Comparison of ENCODE assay signal across 30 cellular contexts in genomic region chr2:28902584-28902983, GRCh38. TPM values are rescaled to one million over a fixed set of nuclear protein-coding genes. Genes with fewer than 3 reads are reported as not detected.
"Had no signal": no experiment of that assay in that cellular context is flagged by ENCODE, and none has a peak within 500 bp of the region (broad histone marks: within the 10 kb centered on the region; RNA-seq: fewer than 3 reads in every experiment).

No MANE protein-coding gene starts in this region.

- H3K4me3 ChIP-seq: ascending aorta, cardiac muscle cell, coronary artery, dorsolateral prefrontal cortex, gastroesophageal sphincter, hepatocyte, left ventricle myocardium inferior, lung, skin epidermis, thoracic aorta, uterus had no signal

- H2AFZ ChIP-seq: hepatocyte had no signal

- H3K4me1 ChIP-seq: ascending aorta had no signal

- H3K36me3 ChIP-seq: uterus had no signal

- H3K27ac ChIP-seq: ascending aorta, cardiac muscle cell, coronary artery, dorsolateral prefrontal cortex, gastroesophageal sphincter, hepatocyte, left ventricle myocardium inferior, skin epidermis, thoracic aorta, uterus had no signal

- H3K9me3 ChIP-seq: ascending aorta, gastroesophageal sphincter, left ventricle myocardium inferior, thoracic aorta, uterus had no signal

- DNase-seq: activated CD4-positive, alpha-beta T cell treated with anti-CD3 and anti-CD28 coated beads for 1 hour; activated CD4-positive, alpha-beta T cell treated with anti-CD3 and anti-CD28 coated beads, Interleukin-2, amount 50 U/mL, for 48 hours; activated CD8-positive, alpha-beta memory T cell treated with anti-CD3 and anti-CD28 coated beads, Interleukin-2, amount 50 U/mL, for 48 hours; activated effector memory CD4-positive, alpha-beta T cell treated with anti-CD3 and anti-CD28 coated beads, Interleukin-2, amount 50 U/mL, for 16 hours; activated naive CD4-positive, alpha-beta T cell treated with anti-CD3 and anti-CD28 coated beads, Interleukin-2, amount 10 ng/mL, durations not matched to agents 7 days and 5 days; activated naive CD8-positive, alpha-beta T cell treated with anti-CD3 and anti-CD28 coated beads, Interleukin-2, amount 10 ng/mL, durations not matched to agents 7 days and 5 days; cerebellar nuclear complex; dorsolateral prefrontal cortex; effector memory CD4-positive, alpha-beta T cell; erythroblast; islet precursor cell; left ventricle myocardium inferior; stimulated activated CD4-positive, alpha-beta T cell treated with anti-CD3 and anti-CD28 coated beads, Interleukin-12 subunit alpha, Interleukin-12 subunit beta, amount 100 ng/mL, for 4 hours; stimulated activated CD4-positive, alpha-beta T cell treated with anti-CD3 and anti-CD28 coated beads, Interleukin-4, amount 100 ng/mL, for 1 hour; T-helper 2 cell; uterus had no signal

- H3K4me2 ChIP-seq: hepatocyte had no signal

- H3K9me3 Mint-ChIP-seq: activated naive CD4-positive, alpha-beta T cell treated with anti-CD3 and anti-CD28 coated beads, Interleukin-2, amount 10 ng/mL, durations not matched to agents 7 days and 5 days; activated naive CD8-positive, alpha-beta T cell treated with anti-CD3 and anti-CD28 coated beads, Interleukin-2, amount 10 ng/mL, durations not matched to agents 7 days and 5 days; brain; nephron; stimulated activated naive CD8-positive, alpha-beta T cell treated with anti-CD3 and anti-CD28 coated beads, Interleukin-15, Interleukin-2, amounts not matched to agents 100 ng/mL and 50 ng/mL, for 24 hours; type B pancreatic cell; WTC11 had no signal

- ATAC-seq: gastroesophageal sphincter, sciatic nerve, WTC11 had no signal

- H3K4me3 Mint-ChIP-seq: activated naive CD4-positive, alpha-beta T cell treated with anti-CD3 and anti-CD28 coated beads, Interleukin-2, amount 10 ng/mL, durations not matched to agents 7 days and 5 days; activated naive CD8-positive, alpha-beta T cell treated with anti-CD3 and anti-CD28 coated beads, Interleukin-2, amount 10 ng/mL, durations not matched to agents 7 days and 5 days; brain; nephron; stimulated activated naive CD8-positive, alpha-beta T cell treated with anti-CD3 and anti-CD28 coated beads, Interleukin-15, Interleukin-2, amounts not matched to agents 100 ng/mL and 50 ng/mL, for 24 hours; type B pancreatic cell; WTC11 had no signal

- H3K27me3 Mint-ChIP-seq: activated naive CD4-positive, alpha-beta T cell treated with anti-CD3 and anti-CD28 coated beads, Interleukin-2, amount 10 ng/mL, durations not matched to agents 7 days and 5 days; activated naive CD8-positive, alpha-beta T cell treated with anti-CD3 and anti-CD28 coated beads, Interleukin-2, amount 10 ng/mL, durations not matched to agents 7 days and 5 days; stimulated activated naive CD8-positive, alpha-beta T cell treated with anti-CD3 and anti-CD28 coated beads, Interleukin-15, Interleukin-2, amounts not matched to agents 100 ng/mL and 50 ng/mL, for 24 hours; type B pancreatic cell had no signal

- H3K27me3 ChIP-seq: ascending aorta, cardiac muscle cell, dorsolateral prefrontal cortex, gastroesophageal sphincter, hepatocyte, uterus had no signal

- H3K27ac Mint-ChIP-seq: activated naive CD4-positive, alpha-beta T cell treated with anti-CD3 and anti-CD28 coated beads, Interleukin-2, amount 10 ng/mL, durations not matched to agents 7 days and 5 days; activated naive CD8-positive, alpha-beta T cell treated with anti-CD3 and anti-CD28 coated beads, Interleukin-2, amount 10 ng/mL, durations not matched to agents 7 days and 5 days; nephron; stimulated activated naive CD8-positive, alpha-beta T cell treated with anti-CD3 and anti-CD28 coated beads, Interleukin-15, Interleukin-2, amounts not matched to agents 100 ng/mL and 50 ng/mL, for 24 hours; type B pancreatic cell; WTC11 had no signal

RNA-seq across cellular contexts. Expression of gene TRMT61B, which starts 32.5 kb away (rescaled TPM):
- total RNA-seq: ascending aorta had no signal
